Comparison of ENCODE assay signal across 14 cellular contexts in genomic region chr10:102269017-102269416, GRCh38. TPM values are rescaled to one million over a fixed set of nuclear protein-coding genes. Genes with fewer than 3 reads are reported as not detected.
DNase-seq lines count a peak whose midpoint lies in the region; ATAC-seq and TF ChIP-seq lines count a peak whose summit lies in the region.
"Had no signal": no experiment of that assay in that cellular context is flagged by ENCODE, and none has a peak within 500 bp of the region (broad histone marks: within the 10 kb centered on the region; RNA-seq: fewer than 3 reads in every experiment).

No MANE protein-coding gene starts in this region.

- H2AFZ ChIP-seq in Karpas-422 (ENCODE audit: low read length) = no peak overlapping the region

- no peaks in the 10 kb centered on the region for H3K36me3 ChIP-seq in Karpas-422 (ENCODE audit: insufficient read depth, low read length)

- H3K9ac ChIP-seq in Karpas-422 (ENCODE audit: low read length) = no peak overlapping the region

- no peak overlapping the region for H3K4me2 ChIP-seq in Karpas-422 (ENCODE audit: low read depth, low read length, poor library complexity, severe bottlenecking)

- CTCF ChIA-PET in GM10248 (lab: Yijun Ruan, JAX) = interaction anchor here (1.1 to 4.7 kb wide), 5 partner anchors 20 to 83 kb away, joined by 3 to 32 read pairs (median 10); no protein-coding TSS in a partner anchor

- no peaks in the 10 kb centered on the region for H3K27me3 Mint-ChIP-seq in central memory CD8-positive, alpha-beta T cell
- no peaks in the 10 kb centered on the region for H3K27me3 Mint-ChIP-seq in natural killer cell (ENCODE audit: low read depth in 2 of 2)
- H3K27me3 Mint-ChIP-seq: dendritic cell treated with granulocyte-macrophage colony-stimulating factor and Interleukin-4, amounts not matched to agents 40 ng/mL and 50 ng/mL, for 4 days had no signal

- H3K9me3 ChIP-seq in Karpas-422 (ENCODE audit: low read length) = no peaks in the 10 kb centered on the region

- peak overlapping the region; percentile 19 for H3K27ac Mint-ChIP-seq in central memory CD8-positive, alpha-beta T cell (ENCODE audit: low read depth)
- peak overlapping the region; percentile 37 to 78 for H3K27ac Mint-ChIP-seq in natural killer cell
- H3K27ac Mint-ChIP-seq: dendritic cell treated with granulocyte-macrophage colony-stimulating factor and Interleukin-4, amounts not matched to agents 40 ng/mL and 50 ng/mL, for 4 days had no signal

- ATAC-seq in central memory CD8-positive, alpha-beta T cell (replicated peaks; ENCODE audit: extremely low read depth, poor library complexity, severe bottlenecking) = no peak
- ATAC-seq in natural killer cell = peak in 1 of 3 donors; percentile 26
- ATAC-seq: CD8-positive, alpha-beta T cell had no signal

- POLR2A ChIA-PET in GM10248 (lab: Yijun Ruan, JAX) = no interaction called here

- peaks cover 58% of the 10 kb centered on the region for H3K4me1 Mint-ChIP-seq in central memory CD8-positive, alpha-beta T cell
- peaks cover 55 to 56% of the 10 kb centered on the region in 2 donors for H3K4me1 Mint-ChIP-seq in natural killer cell

- TF ChIP-seq CTCF in AG10803 (conservative IDR thresholded peaks at IDR 0.05; ENCODE audit: low read length) (no peak), natural killer cell (IDR thresholded peaks at IDR 0.05) (no peak), GM10248 (IDR thresholded peaks at IDR 0.05; ENCODE audit: control extremely low read depth, extremely low read depth, low read depth, missing control alignments) (no peak)

- no peak overlapping the region for H3K27ac ChIP-seq in Karpas-422 (ENCODE audit: low read length)

- H3K9me2 ChIP-seq in Karpas-422 (replicated peaks; ENCODE audit: insufficient read depth, low read length) = no peaks in the 10 kb centered on the region

- H3K36me3 Mint-ChIP-seq in central memory CD8-positive, alpha-beta T cell (ENCODE audit: insufficient read depth) = peaks cover 6% of the 10 kb centered on the region
- H3K36me3 Mint-ChIP-seq in natural killer cell = no peaks in the 10 kb centered on the region

- no peaks in the 10 kb centered on the region for H3K27me3 ChIP-seq in Karpas-422 (ENCODE audit: low read length)

- DNase-seq in AG10803 (ENCODE audit: low read depth) (peak; percentile 74), EH (ENCODE audit: low read depth) (peak; percentile 35), natural killer cell (no peak), GM10248 (ENCODE audit: extremely low spot score) (no peak), LoVo (ENCODE audit: low spot score) (no peak), SW480 (ENCODE audit: low spot score) (no peak), Karpas-422 (no peak)
- DNase-seq in central memory CD8-positive, alpha-beta T cell (ENCODE audit: low spot score in 2 of 2) = no peak
- DNase-seq: CD8-positive, alpha-beta T cell; NCI-H187 treated with DMSO at 0.1 percent for 48 hours; NCI-H82; SHP77 treated with DMSO at 0.1 percent for 48 hours; substantia nigra had no signal

- no peak overlapping the region for H3K4me3 Mint-ChIP-seq in central memory CD8-positive, alpha-beta T cell
- H3K4me3 Mint-ChIP-seq in natural killer cell = no peak overlapping the region
- H3K4me3 Mint-ChIP-seq: CD8-positive, alpha-beta T cell; dendritic cell treated with granulocyte-macrophage colony-stimulating factor and Interleukin-4, amounts not matched to agents 40 ng/mL and 50 ng/mL, for 4 days had no signal

- no peak overlapping the region for H3K4me3 ChIP-seq in AG10803 (ENCODE audit: low read length)
- no peak overlapping the region for H3K4me3 ChIP-seq in Karpas-422 (ENCODE audit: low read length)

- intact Hi-C loops in natural killer cell (cut with micrococcal nuclease) = no loop called here

- H3K9me3 Mint-ChIP-seq in central memory CD8-positive, alpha-beta T cell = no peaks in the 10 kb centered on the region
- H3K9me3 Mint-ChIP-seq in natural killer cell = no peaks in the 10 kb centered on the region
- H3K9me3 Mint-ChIP-seq: CD8-positive, alpha-beta T cell; dendritic cell treated with granulocyte-macrophage colony-stimulating factor and Interleukin-4, amounts not matched to agents 40 ng/mL and 50 ng/mL, for 4 days had no signal

- peaks cover 18% of the 10 kb centered on the region for H3K4me1 ChIP-seq in Karpas-422 (ENCODE audit: low read length)

- H4K20me1 ChIP-seq in Karpas-422 (ENCODE audit: insufficient read depth, low read depth, low read length) = no peaks in the 10 kb centered on the region

- H3K79me2 ChIP-seq in Karpas-422 (ENCODE audit: low read length) = peaks cover 43% of the 10 kb centered on the region

RNA-seq across cellular contexts. Expression of gene GBF1, which starts 23.7 kb away (rescaled TPM):
- 10 to 100 TPM; 48.2 to 52.5 (median 50.9) TPM for total RNA-seq in natural killer cell
- total RNA-seq in Karpas-422 (2014; rRNA removed; shearing (Covaris generic); ENCODE audit: low replicate concordance) = 7.6 and 12.5 TPM in 2 replicates

RNA-seq across cellular contexts. Expression of gene PITX3, which starts 27.7 kb away (rescaled TPM):
- total RNA-seq in natural killer cell = not detected
- total RNA-seq in Karpas-422 (2014; rRNA removed; shearing (Covaris generic); ENCODE audit: low replicate concordance) = not detected in 2 replicates
- total RNA-seq: CD8-positive, alpha-beta T cell had no signal

RNA-seq across cellular contexts. Expression of gene ELOVL3, which starts 42.9 kb away (rescaled TPM):
- not detected for total RNA-seq in natural killer cell
- not detected in 2 replicates for total RNA-seq in Karpas-422 (2014; rRNA removed; shearing (Covaris generic); ENCODE audit: low replicate concordance)
- total RNA-seq: CD8-positive, alpha-beta T cell had no signal

Comparison
In these comparisons a context has a peak if more than half of its experiments do, and no peak if none do; other contexts are left out.
1. DNase-seq: peak in AG10803 (single experiment) and EH (single experiment); none in central memory CD8-positive, alpha-beta T cell (0 of 2), natural killer cell (single experiment), GM10248 (single experiment), LoVo (single experiment), SW480 (single experiment) and Karpas-422 (single experiment).